8 cellular contexts compared by ENCODE assay signal in genomic region chr9:130172161-130172857, GRCh38. TPM values are rescaled to one million over a fixed set of nuclear protein-coding genes. Genes with fewer than 3 reads are reported as not detected.
DNase-seq lines count a peak whose midpoint lies in the region.

Gene NCS1 (plus strand): TSS chr9:130172404. CDS start chr9:130172664, 260 bp downstream.

- peak; percentile 61 for DNase-seq in NCI-H2227 (lab: John Stamatoyannopoulos, UW; ENCODE audit: unreplicated experiment)
- DNase-seq in activated CD8-positive, alpha-beta memory T cell treated with anti-CD3 and anti-CD28 coated beads for 48 hours (ENCODE audit: low read depth in 2 of 3, low spot score in 2 of 3) = peak in 2 of 3 experiments; percentile 16 to 31
- peak; percentile 63 to 70 for DNase-seq in lung microvascular endothelial cell (ENCODE audit: low read depth in 2 of 2)
- DNase-seq in stimulated activated CD4-positive, alpha-beta T cell treated with anti-CD3 and anti-CD28 coated beads, TNF-alpha, amount 100 ng/mL, for 4 hours (ENCODE audit: low read depth in 3 of 3) = peak; percentile 26 to 50 (median 31)
- no peak for DNase-seq in NCI-H2107 treated with DMSO at 0.1 percent for 48 hours (lab: John Stamatoyannopoulos, UW; ENCODE audit: unreplicated experiment)
- DNase-seq in effector CD8-positive, alpha-beta T cell (lab: John Stamatoyannopoulos, UW) = no peak

- peaks cover 6% of the 10 kb centered on the region; the same call in 1 of the 2 replicates for H3K4me1 ChIP-seq in ES-I3 (ENCODE audit: insufficient read depth, low read length)

- H3K36me3 ChIP-seq in ES-I3 (ENCODE audit: insufficient read depth, low read length) = no peaks in the 10 kb centered on the region

- H3K9ac ChIP-seq in ES-I3 (ENCODE audit: low read depth, low read length) = peak within 1 kb of the TSS; percentile 55

- no peaks in the 10 kb centered on the region for H3K9me3 ChIP-seq in ES-I3 (ENCODE audit: control insufficient read depth, insufficient read depth, low read length)

- in situ Hi-C loops in endometrial microvascular endothelial cells (cut with HindIII; ENCODE audit: inconsistent ontology term, low pct_unique_long_range_greater_than_20kb, low sequenced_read_pairs) = no loop called here

RNA-seq across cellular contexts. Expression of gene NCS1, which starts in this region (rescaled TPM):
- 41.6 TPM for total RNA-seq in endometrial microvascular endothelial cells (ENCODE audit: inconsistent ontology term)
- 4.8 and 10.2 TPM in 2 replicates for total RNA-seq in lung microvascular endothelial cell

Comparison
In these comparisons a context has a peak if more than half of its experiments do, and no peak if none do; other contexts are left out.
1. DNase-seq: peak in NCI-H2227 (single experiment), activated CD8-positive, alpha-beta memory T cell treated with anti-CD3 and anti-CD28 coated beads for 48 hours (2 of 3), lung microvascular endothelial cell (2 of 2) and stimulated activated CD4-positive, alpha-beta T cell treated with anti-CD3 and anti-CD28 coated beads, TNF-alpha, amount 100 ng/mL, for 4 hours (3 of 3); none in NCI-H2107 treated with DMSO at 0.1 percent for 48 hours (single experiment) and effector CD8-positive, alpha-beta T cell (single experiment).